Comparison of ENCODE assay signal across 26 cellular contexts in genomic region chr17:76296889-76297288, GRCh38. TPM values are rescaled to one million over a fixed set of nuclear protein-coding genes. Genes with fewer than 3 reads are reported as not detected.
"Had no signal": no experiment of that assay in that cellular context is flagged by ENCODE, and none has a peak within 500 bp of the region (broad histone marks: within the 10 kb centered on the region; RNA-seq: fewer than 3 reads in every experiment).

No MANE protein-coding gene starts in this region.

- FAIRE-seq: urothelium cell line had no signal

- ATAC-seq: left lung; lower lobe of right lung; naive thymus-derived CD4-positive, alpha-beta T cell; natural killer cell treated with Interleukin-12 subunit alpha and Interleukin-12 subunit beta and Interleukin-15 and Interleukin-18, amount 100 ng/mL, for 72 hours; stimulated activated naive B cell treated with anti-CD40 and anti-IgM and Interleukin-4, amounts not matched to agents 10 μg/mL and 1 μg/mL and 100 μg/mL, for 72 hours; stimulated activated naive CD8-positive, alpha-beta T cell treated with anti-CD3 and anti-CD28 coated beads, Interleukin-15, Interleukin-2, amounts not matched to agents 100 U/mL and 50 U/mL, for 24 hours; upper lobe of right lung had no signal

- H3K27ac ChIP-seq: hepatocyte, left lung, lower lobe of right lung, ovary, prostate gland, skin epidermis, stomach, thyroid gland, upper lobe of right lung had no signal

- H3K4me1 ChIP-seq: left lung, lower lobe of right lung, prostate gland, stomach, thyroid gland, upper lobe of right lung had no signal

- H3K27me3 ChIP-seq: heart right ventricle, hepatocyte, left lung, ovary, stomach, testis, thyroid gland, upper lobe of right lung had no signal

- H3K9me3 ChIP-seq: heart right ventricle, left lung, lower lobe of right lung, ovary, prostate gland, stomach, testis, thyroid gland, upper lobe of right lung had no signal

- H3K4me3 ChIP-seq: heart right ventricle, hepatocyte, left lung, lower lobe of right lung, ovary, prostate gland, skin epidermis, stomach, testis, thyroid gland, upper lobe of right lung had no signal

- H3K36me3 ChIP-seq: lower lobe of right lung, ovary, prostate gland, upper lobe of right lung had no signal

- DNase-seq: heart right ventricle; islet precursor cell; kidney glomerular epithelial cell; left cardiac atrium; lower lobe of right lung; mammary epithelial cell; mesenchymal stem cell; naive thymus-derived CD4-positive, alpha-beta T cell; retina; right cardiac atrium; stimulated activated CD4-positive, alpha-beta T cell treated with anti-CD3 and anti-CD28 coated beads, Interleukin-2, amount 100 ng/mL, for 24 hours; stimulated activated CD4-positive, alpha-beta T cell treated with anti-CD3 and anti-CD28 coated beads, Interleukin-4, amount 100 ng/mL, for 1 hour; stimulated activated naive B cell treated with anti-CD40 and anti-IgM and Interleukin-4, amounts not matched to agents 10 μg/mL and 1 μg/mL and 100 μg/mL, for 72 hours; stimulated activated naive CD8-positive, alpha-beta T cell treated with anti-CD3 and anti-CD28 coated beads, Interleukin-15, Interleukin-2, amounts not matched to agents 100 U/mL and 50 U/mL, for 24 hours; stomach; thyroid gland; trophoblast cell; upper lobe of right lung had no signal

RNA-seq across cellular contexts. Expression of gene RNF157, which starts 56.6 kb away (rescaled TPM):
- total RNA-seq: mammary epithelial cell had no signal
